ENCODE assay signal across 16 cellular contexts in the genomic region with DNA sequence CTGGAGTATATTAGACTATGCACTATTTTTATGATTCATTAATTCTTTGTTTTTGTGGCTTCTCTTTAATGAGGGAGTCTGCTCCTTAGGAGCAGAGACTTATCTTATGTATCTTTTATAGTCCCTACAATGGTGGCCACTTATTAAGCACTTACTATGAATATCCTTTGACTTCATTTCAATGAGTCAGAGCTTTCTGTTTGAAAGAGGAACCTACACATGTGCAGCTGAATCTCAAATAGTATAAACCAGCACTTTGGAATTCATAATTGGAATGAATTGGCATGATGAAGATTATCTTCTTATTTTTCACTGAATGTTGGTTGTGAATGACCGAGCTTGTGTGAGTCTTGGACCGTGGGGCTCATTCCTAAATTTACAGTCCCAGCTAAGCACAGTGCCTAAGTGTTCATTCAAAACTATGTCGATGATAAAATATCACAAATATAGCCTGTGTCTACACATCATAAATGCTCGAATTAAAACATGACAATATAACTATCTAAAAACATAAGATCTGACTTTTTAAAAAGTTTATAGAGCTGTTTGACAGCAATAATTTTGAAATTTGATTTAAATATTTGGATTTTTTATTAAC. TPM values are rescaled to one million over a fixed set of nuclear protein-coding genes. Genes with fewer than 3 reads are reported as not detected.
DNase-seq lines count a peak whose midpoint lies in the region; ATAC-seq and TF ChIP-seq lines count a peak whose summit lies in the region.
"Had no signal": no experiment of that assay in that cellular context is flagged by ENCODE, and none has a peak within 500 bp of the region (broad histone marks: within the 10 kb centered on the region; RNA-seq: fewer than 3 reads in every experiment).

No MANE protein-coding gene starts in this region.

- H2AFZ ChIP-seq in PC-3 (ENCODE audit: low read length): no peak overlapping the region
- H2AFZ ChIP-seq: GM23338 had no signal

- no peaks in the 10 kb centered on the region for H3K9me3 ChIP-seq in PC-3 (ENCODE audit: low read length)
- H3K9me3 ChIP-seq: A549 had no signal

- no peaks in the 10 kb centered on the region for H3F3A ChIP-seq in PC-3 (ENCODE audit: low read length, unreplicated experiment)

- TF ChIP-seq CTCF in PC-3 (conservative IDR thresholded peaks at IDR 0.05; ENCODE audit: low read depth, low read length) (no peak), fibroblast of mammary gland (conservative IDR thresholded peaks at IDR 0.05; ENCODE audit: control insufficient read depth, insufficient read depth, low read depth, low read length) (no peak)

- H3K4me3 ChIP-seq in PC-3 (ENCODE audit: low read length) (no peak overlapping the region), fibroblast of mammary gland (ENCODE audit: control insufficient read depth, low read depth, low read length) (no peak overlapping the region)
- H3K4me3 ChIP-seq: A549, GM23338 had no signal

- no peak overlapping the region for H3K9ac ChIP-seq in PC-3 (ENCODE audit: low read length)

- H3K4me1 ChIP-seq in PC-3 (ENCODE audit: insufficient read depth, low read length): peaks cover 37% of the 10 kb centered on the region
- H3K4me1 ChIP-seq: A549 had no signal

- H4K20me1 ChIP-seq in PC-3 (ENCODE audit: low read length): no peaks in the 10 kb centered on the region

- ATAC-seq in PC-3 (peak; percentile 66), GM18909 (IDR thresholded peaks at IDR 0.05; ENCODE audit: poor library complexity, unreplicated experiment) (no peak)
- ATAC-seq: A549; CD8-positive, alpha-beta T cell; GM23338 had no signal

- BruUV-seq in PC-3 (replicated peaks; lab: Mats Ljungman, UMichigan): no TSS peak

- POLR2A ChIA-PET in PC-3 (lab: Charles Lee; ENCODE audit: unreplicated experiment): no interaction called here

- CTCF ChIA-PET in PC-3 (lab: Charles Lee): no interaction called here

- DNase-seq in EH (ENCODE audit: low read depth) (peak; percentile 15), PC-3 (peak; percentile 37), fibroblast of mammary gland (ENCODE audit: low read depth) (peak; percentile 25), putamen (ENCODE audit: low spot score) (no peak), HuH-7 (ENCODE audit: low spot score) (no peak)
- no peak for DNase-seq in activated CD4-positive, alpha-beta T cell treated with anti-CD3 and anti-CD28 coated beads for 4 hours
- DNase-seq: CD8-positive, alpha-beta T cell; COR-L47; DMS153; DMS79 treated with DMSO at 0.1 percent for 48 hours; GDM1; H9 had no signal

- no peak overlapping the region for H3K4me2 ChIP-seq in PC-3 (ENCODE audit: low read length)
- H3K4me2 ChIP-seq: A549, GM23338 had no signal

- no peaks in the 10 kb centered on the region for H3K79me2 ChIP-seq in PC-3 (ENCODE audit: low read length)

- no peaks in the 10 kb centered on the region for H3K9me2 ChIP-seq in PC-3 (replicated peaks; ENCODE audit: low read length)

- no peaks in the 10 kb centered on the region for H3K36me3 ChIP-seq in PC-3 (ENCODE audit: low read depth, low read length)

- H3K27me3 ChIP-seq in PC-3 (ENCODE audit: low read length): no peaks in the 10 kb centered on the region

- intact Hi-C loops in PC-3 (cut with micrococcal nuclease): no loop called here

- no peak overlapping the region for H3K27ac ChIP-seq in PC-3 (ENCODE audit: low read length)
- H3K27ac ChIP-seq: A549 had no signal

RNA-seq across cellular contexts. Expression of a gene that starts 30.1 kb away (rescaled TPM):
- total RNA-seq in PC-3 (2014; rRNA removed): 0.36 and 1.2 TPM in 2 replicates
- total RNA-seq: CD8-positive, alpha-beta T cell; HT-29 had no signal

Comparison
In these comparisons a context has a peak if more than half of its experiments do, and no peak if none do; other contexts are left out.
1. DNase-seq: peak in EH (single experiment), PC-3 (single experiment) and fibroblast of mammary gland (single experiment); none in putamen (single experiment), HuH-7 (single experiment) and activated CD4-positive, alpha-beta T cell treated with anti-CD3 and anti-CD28 coated beads for 4 hours (0 of 2).